1 cellular context compared by ENCODE assay signal in genomic region chr20:44715495-44716308, GRCh38.
TF ChIP-seq lines count a peak whose summit lies in the region.

No MANE protein-coding gene starts in this region.

TF ChIP-seq in HCT116, 20 proteins besides CTCF, POLR2A, EP300 and RAD21 (continued from another document):
- no peak for TF ChIP-seq ZFX (IDR thresholded peaks at IDR 0.05)
- no peak for TF ChIP-seq SIN3A (IDR thresholded peaks at IDR 0.05; ENCODE audit: low read depth)
- TF ChIP-seq TCF7L2 (IDR thresholded peaks at IDR 0.05; ENCODE audit: borderline replicate concordance, extremely low read depth, insufficient read depth, insufficient read length), result no peak
- no peak for TF ChIP-seq FOSL1 (IDR thresholded peaks at IDR 0.05; ENCODE audit: low read depth)
